ENCODE assay signal across 1 cellular context in genomic region chr3:49879721-49880120, GRCh38.
TF ChIP-seq lines count a peak whose summit lies in the region.

No MANE protein-coding gene starts in this region.

TF ChIP-seq in HepG2, 621 proteins besides CTCF, POLR2A, EP300 and RAD21:
- TF ChIP-seq SP5 (CRISPR knock-in tag; IDR thresholded peaks at IDR 0.05; ENCODE audit: borderline replicate concordance, low read depth) (no peak), FOXA1 (IDR thresholded peaks at IDR 0.05) (no peak), FOXA1 (CRISPR knock-in tag; IDR thresholded peaks at IDR 0.05) (peak; percentile 36; the same call in 1 of the 2 replicates), FOXA3 (CRISPR knock-in tag; IDR thresholded peaks at IDR 0.05) (peak; percentile 42; the same call in 1 of the 2 replicates)
